Comparison of ENCODE assay signal across 8 cellular contexts in genomic region chr11:124739479-124740276, GRCh38. TPM values are rescaled to one million over a fixed set of nuclear protein-coding genes. Genes with fewer than 3 reads are reported as not detected.
A peak's percentile ranks its signal among the peaks of the same experiment; 100 is the strongest.
DNase-seq lines count a peak whose midpoint lies in the region; ATAC-seq and TF ChIP-seq lines count a peak whose summit lies in the region.

TSS of gene NRGN (plus strand) at chr11:124739942. CDS start at chr11:124740085, 143 bp downstream.

- H3K36me3 ChIP-seq in right atrium auricular region (no peaks in the 10 kb centered on the region), urinary bladder (ENCODE audit: insufficient read depth) (no peaks in the 10 kb centered on the region)

- no peaks in the 10 kb centered on the region for H3K9me3 ChIP-seq in right atrium auricular region

- peak within 1 kb of the TSS; percentile 37 to 66 for H3K4me3 ChIP-seq in right atrium auricular region
- peak within 1 kb of the TSS; percentile 49 for H3K4me3 ChIP-seq in urinary bladder (ENCODE audit: low read depth, low read length)

- WGBS in urinary bladder: 1% methylated on average over 59 of the region's 59 CpGs

- H3K4me1 ChIP-seq in right atrium auricular region (peaks cover 0 to 20% of the 10 kb centered on the region in 2 donors), urinary bladder (ENCODE audit: insufficient read depth) (no peaks in the 10 kb centered on the region)

- no peak for TF ChIP-seq CTCF in GM13976 (IDR thresholded peaks at IDR 0.05; ENCODE audit: borderline replicate concordance, control extremely low read depth, extremely low read depth, insufficient read depth, missing control alignments)
- no peak for TF ChIP-seq CTCF in right atrium auricular region (IDR thresholded peaks at IDR 0.05)

- peaks cover 0 to 11% of the 10 kb centered on the region in 2 donors for H3K27me3 ChIP-seq in right atrium auricular region

- DNase-seq in GM13976 (ENCODE audit: low spot score) (peak; percentile 97), NCI-H1417 treated with DMSO at 0.1 percent for 48 hours (lab: John Stamatoyannopoulos, UW) (peak; percentile 58), T-helper 1 cell (peak; percentile 66 to 83 (median 78)), amygdala (lab: John Stamatoyannopoulos, UW) (peak in 48 of 56 donors; percentile 18 to 82 (median 62)), right atrium auricular region (ENCODE audit: low spot score) (peak; percentile 93), pulmonary artery endothelial cell (ENCODE audit: low read depth, low spot score) (peak; percentile 65)

- peak; percentile 95 for ATAC-seq in HG02840 (IDR thresholded peaks at IDR 0.05; ENCODE audit: low FRiP score, unreplicated experiment)

- in situ Hi-C loops in GM13976 (cut with MboI; ENCODE audit: low sequenced_read_pairs, unreplicated experiment): no loop called here

- H3K27ac ChIP-seq in right atrium auricular region: peak within 1 kb of the TSS; percentile 1 to 26
- no peak within 1 kb of the TSS for H3K27ac ChIP-seq in urinary bladder (ENCODE audit: low read depth)

RNA-seq across cellular contexts. Expression of gene NRGN, which starts in this region (rescaled TPM):
- total RNA-seq in right atrium auricular region (1 to 10 TPM; 2.2 to 2.8 TPM), pulmonary artery endothelial cell (2.5 and 3.0 TPM in 2 replicates), urinary bladder (0.37 TPM)
- polyA plus RNA-seq in urinary bladder: 5.1 TPM
